ENCODE assay signal across 1 cellular context in genomic region chr11:94493443-94494199, GRCh38.
A peak's percentile ranks its signal among the peaks of the same experiment; 100 is the strongest.
TF ChIP-seq lines count a peak whose summit lies in the region.

TSS of gene ANKRD49 (plus strand) at chr11:94493984. CDS start at chr11:94496694, 2,710 bp downstream.
TSS of gene MRE11 (minus strand) at chr11:94493844. CDS start at chr11:94492801, 1,043 bp downstream.

TF ChIP-seq in HepG2, 621 proteins besides CTCF, POLR2A, EP300 and RAD21 (continued from another document and continues in another):
- TF ChIP-seq PRDM15 (CRISPR knock-in tag; IDR thresholded peaks at IDR 0.05), result no peak
- TF ChIP-seq ZMYM4 (CRISPR knock-in tag; IDR thresholded peaks at IDR 0.05), result peak; percentile 97
- 0 out of 2 replicates have a peak, but pooled peaks have one; percentile 12 for TF ChIP-seq SIX4 (CRISPR knock-in tag; IDR thresholded peaks at IDR 0.05)
- peak; percentile 2; the same call in 1 of the 2 replicates for TF ChIP-seq FOXA3 (CRISPR knock-in tag; IDR thresholded peaks at IDR 0.05)
- TF ChIP-seq ZNF644 (CRISPR knock-in tag; IDR thresholded peaks at IDR 0.05; ENCODE audit: low read depth), result no peak
- peak; percentile 70; the same call in 1 of the 2 replicates for TF ChIP-seq ZNF441 (CRISPR knock-in tag; IDR thresholded peaks at IDR 0.05; ENCODE audit: borderline replicate concordance)
- TF ChIP-seq CREB3 (CRISPR knock-in tag; IDR thresholded peaks at IDR 0.05), result 0 out of 2 replicates have a peak, but pooled peaks have one; percentile 24
- TF ChIP-seq CSRNP1 (CRISPR knock-in tag; IDR thresholded peaks at IDR 0.05), result peak; percentile 39; the same call in 1 of the 2 replicates
- TF ChIP-seq TRIM24 (CRISPR knock-in tag; IDR thresholded peaks at IDR 0.05), result no peak
- TF ChIP-seq POLR2AphosphoS5 (IDR thresholded peaks at IDR 0.05; ENCODE audit: low read depth, low read length), result peak; percentile 77
- TF ChIP-seq TOPORS (CRISPR knock-in tag; IDR thresholded peaks at IDR 0.05), result no peak
- peak; percentile 92 for TF ChIP-seq KMT2B (CRISPR knock-in tag; IDR thresholded peaks at IDR 0.05)
- TF ChIP-seq ZNF280B (CRISPR knock-in tag; IDR thresholded peaks at IDR 0.05; ENCODE audit: borderline replicate concordance), result peak; percentile 24; the same call in 1 of the 2 replicates
- peak; percentile 91 for TF ChIP-seq KAT8 (CRISPR knock-in tag; IDR thresholded peaks at IDR 0.05)
- TF ChIP-seq PHF8 (CRISPR knock-in tag; IDR thresholded peaks at IDR 0.05), result peak; percentile 93
- TF ChIP-seq ZNF224 (CRISPR knock-in tag; IDR thresholded peaks at IDR 0.05), result 0 out of 2 replicates have a peak, but pooled peaks have one; percentile 40
- TF ChIP-seq TEAD3 (CRISPR knock-in tag; optimal IDR thresholded peaks at IDR 0.05; ENCODE audit: borderline replicate concordance), result peak; percentile 54
- TF ChIP-seq ZZZ3 (CRISPR knock-in tag; IDR thresholded peaks at IDR 0.05; ENCODE audit: borderline replicate concordance), result peak; percentile 14; the same call in 1 of the 2 replicates
- no peak for TF ChIP-seq ZNF704 (CRISPR knock-in tag; IDR thresholded peaks at IDR 0.05; ENCODE audit: borderline replicate concordance)
- TF ChIP-seq ZFY (CRISPR knock-in tag; IDR thresholded peaks at IDR 0.05), result peak; percentile 94
- peak; percentile 93 for TF ChIP-seq ASH2L (IDR thresholded peaks at IDR 0.05; ENCODE audit: insufficient read length, low read depth, low read length)
- no peak; the same call in 1 of the 2 replicates for TF ChIP-seq ZNF792 (CRISPR knock-in tag; IDR thresholded peaks at IDR 0.05)
- 0 out of 2 replicates have a peak, but pooled peaks have one; percentile 14 for TF ChIP-seq ZNF232 (CRISPR knock-in tag; IDR thresholded peaks at IDR 0.05; ENCODE audit: borderline replicate concordance)
- TF ChIP-seq ZNF747 (CRISPR knock-in tag; IDR thresholded peaks at IDR 0.05; ENCODE audit: borderline replicate concordance), result 0 out of 2 replicates have a peak, but pooled peaks have one; percentile 8
- TF ChIP-seq NKX3-1 (CRISPR knock-in tag; IDR thresholded peaks at IDR 0.05), result 0 out of 2 replicates have a peak, but pooled peaks have one; percentile 42
- TF ChIP-seq ZNF160 (CRISPR knock-in tag; IDR thresholded peaks at IDR 0.05), result 0 out of 2 replicates have a peak, but pooled peaks have one; percentile 13
- 0 out of 2 replicates have a peak, but pooled peaks have one; percentile 28 for TF ChIP-seq ZBTB4 (CRISPR knock-in tag; IDR thresholded peaks at IDR 0.05; ENCODE audit: borderline replicate concordance)
- TF ChIP-seq TFDP1 (CRISPR knock-in tag; IDR thresholded peaks at IDR 0.05; ENCODE audit: borderline replicate concordance), result peak; percentile 95
- TF ChIP-seq ZFP91 (CRISPR knock-in tag; IDR thresholded peaks at IDR 0.05; ENCODE audit: borderline replicate concordance), result peak; percentile 70; the same call in 1 of the 2 replicates
- TF ChIP-seq FOXP1 (IDR thresholded peaks at IDR 0.05), result no peak
- no peak for TF ChIP-seq FOXP1 (CRISPR knock-in tag; IDR thresholded peaks at IDR 0.05)
- peak; percentile 40; the same call in 1 of the 2 replicates for TF ChIP-seq MXD3 (CRISPR knock-in tag; IDR thresholded peaks at IDR 0.05)
- TF ChIP-seq GATAD2A (CRISPR knock-in tag; IDR thresholded peaks at IDR 0.05), result no peak
- TF ChIP-seq HDAC2 (CRISPR knock-in tag; IDR thresholded peaks at IDR 0.05), result peak; percentile 59; the same call in 1 of the 2 replicates
- peak; percentile 72; the same call in 1 of the 2 replicates for TF ChIP-seq ZNF605 (CRISPR knock-in tag; IDR thresholded peaks at IDR 0.05)
- peak; percentile 62 for TF ChIP-seq ZGPAT (CRISPR knock-in tag; IDR thresholded peaks at IDR 0.05)
